Comparison of ENCODE assay signal across 12 cellular contexts in genomic region chr19:56942749-56943148, GRCh38.
A peak's percentile ranks its signal among the peaks of the same experiment; 100 is the strongest.
DNase-seq lines count a peak whose midpoint lies in the region; ATAC-seq and TF ChIP-seq lines count a peak whose summit lies in the region.
"Had no signal": no experiment of that assay in that cellular context is flagged by ENCODE, and none has a peak within 500 bp of the region (broad histone marks: within the 10 kb centered on the region; RNA-seq: fewer than 3 reads in every experiment).

No MANE protein-coding gene starts in this region.

- no peak for TF ChIP-seq CTCF in mesothelial cell of epicardium (IDR thresholded peaks at IDR 0.05; ENCODE audit: unreplicated experiment)

- peak; percentile 93 for ATAC-seq in stimulated activated naive CD8-positive, alpha-beta T cell treated with anti-CD3 and anti-CD28 coated beads, Interleukin-15, amount 100 ng/mL, for 72 hours
- ATAC-seq in stimulated activated naive CD8-positive, alpha-beta T cell treated with anti-CD3 and anti-CD28 coated beads, Interleukin-15, Interleukin-2, amounts not matched to agents 100 U/mL and 50 U/mL, for 24 hours, result no peak
- ATAC-seq in esophagus mucosa, result peak; percentile 90
- ATAC-seq in GM21515 (IDR thresholded peaks at IDR 0.05; ENCODE audit: unreplicated experiment), result no peak
- no peak for ATAC-seq in GM21423 (IDR thresholded peaks at IDR 0.05; ENCODE audit: unreplicated experiment)
- ATAC-seq in GM18907 (IDR thresholded peaks at IDR 0.05; ENCODE audit: unreplicated experiment), result no peak
- no peak for ATAC-seq in activated T-cell treated with anti-CD3 and anti-CD28 coated beads, Interleukin-2, amount 50 U/mL, for 4 hours

- H3K4me3 Mint-ChIP-seq in stimulated activated naive CD8-positive, alpha-beta T cell treated with anti-CD3 and anti-CD28 coated beads, Interleukin-15, amount 100 ng/mL, for 72 hours, result no peak overlapping the region
- H3K4me3 Mint-ChIP-seq in mesothelial cell of epicardium, result no peak overlapping the region
- H3K4me3 Mint-ChIP-seq in activated T-cell treated with anti-CD3 and anti-CD28 coated beads, Interleukin-2, amount 50 U/mL, for 4 hours, result no peak overlapping the region
- H3K4me3 Mint-ChIP-seq: naive B cell; T-helper 1 cell treated with Interleukin-12 subunit alpha and Interleukin-12 subunit beta and Interleukin-4 antibody, amounts not matched to agents 30 μg/mL and 1 μg/mL, for 36 hours had no signal

- peaks cover 8% of the 10 kb centered on the region for H3K36me3 Mint-ChIP-seq in mesothelial cell of epicardium
- H3K36me3 Mint-ChIP-seq in activated T-cell treated with anti-CD3 and anti-CD28 coated beads, Interleukin-2, amount 50 U/mL, for 4 hours (ENCODE audit: insufficient read depth), result peaks cover 1% of the 10 kb centered on the region

- peaks cover 39 to 59% of the 10 kb centered on the region in 2 donors for H3K9me3 Mint-ChIP-seq in stimulated activated naive CD8-positive, alpha-beta T cell treated with anti-CD3 and anti-CD28 coated beads, Interleukin-15, amount 100 ng/mL, for 72 hours
- peaks cover 60% of the 10 kb centered on the region for H3K9me3 Mint-ChIP-seq in mesothelial cell of epicardium
- H3K9me3 Mint-ChIP-seq in activated T-cell treated with anti-CD3 and anti-CD28 coated beads, Interleukin-2, amount 50 U/mL, for 4 hours, result peaks cover 44% of the 10 kb centered on the region

- DNase-seq in stimulated activated naive CD8-positive, alpha-beta T cell treated with anti-CD3 and anti-CD28 coated beads, Interleukin-15, amount 100 ng/mL, for 72 hours, result no peak
- DNase-seq in stimulated activated naive CD8-positive, alpha-beta T cell treated with anti-CD3 and anti-CD28 coated beads, Interleukin-15, Interleukin-2, amounts not matched to agents 100 U/mL and 50 U/mL, for 24 hours, result no peak
- DNase-seq in mesothelial cell of epicardium (ENCODE audit: low spot score in 2 of 2, unreplicated experiment in 2 of 2), result peak; percentile 38 to 76
- no peak for DNase-seq in activated T-cell treated with anti-CD3 and anti-CD28 coated beads, Interleukin-2, amount 50 U/mL, for 4 hours
- DNase-seq: activated CD8-positive, alpha-beta memory T cell treated with anti-CD3 and anti-CD28 coated beads for 24 hours; naive B cell; NCI-H1092 treated with DMSO at 0.1 percent for 48 hours had no signal

- H3K27ac Mint-ChIP-seq in stimulated activated naive CD8-positive, alpha-beta T cell treated with anti-CD3 and anti-CD28 coated beads, Interleukin-15, amount 100 ng/mL, for 72 hours, result no peak overlapping the region
- H3K27ac Mint-ChIP-seq in mesothelial cell of epicardium, result no peak overlapping the region
- H3K27ac Mint-ChIP-seq: T-helper 1 cell treated with Interleukin-12 subunit alpha and Interleukin-12 subunit beta and Interleukin-4 antibody, amounts not matched to agents 30 μg/mL and 1 μg/mL, for 36 hours had no signal

- H3K4me1 Mint-ChIP-seq in stimulated activated naive CD8-positive, alpha-beta T cell treated with anti-CD3 and anti-CD28 coated beads, Interleukin-15, amount 100 ng/mL, for 72 hours, result no peaks in the 10 kb centered on the region
- no peaks in the 10 kb centered on the region for H3K4me1 Mint-ChIP-seq in mesothelial cell of epicardium
- no peaks in the 10 kb centered on the region for H3K4me1 Mint-ChIP-seq in activated T-cell treated with anti-CD3 and anti-CD28 coated beads, Interleukin-2, amount 50 U/mL, for 4 hours (ENCODE audit: low read depth)
- H3K4me1 Mint-ChIP-seq: naive B cell had no signal

- no peaks in the 10 kb centered on the region for H3K27me3 Mint-ChIP-seq in stimulated activated naive CD8-positive, alpha-beta T cell treated with anti-CD3 and anti-CD28 coated beads, Interleukin-15, amount 100 ng/mL, for 72 hours
- no peaks in the 10 kb centered on the region for H3K27me3 Mint-ChIP-seq in mesothelial cell of epicardium (ENCODE audit: low read depth)
- H3K27me3 Mint-ChIP-seq in activated T-cell treated with anti-CD3 and anti-CD28 coated beads, Interleukin-2, amount 50 U/mL, for 4 hours (ENCODE audit: low read depth), result no peaks in the 10 kb centered on the region

Comparison
In these comparisons a context has a peak if more than half of its experiments do, and no peak if none do; other contexts are left out.
1. ATAC-seq: peak in stimulated activated naive CD8-positive, alpha-beta T cell treated with anti-CD3 and anti-CD28 coated beads, Interleukin-15, amount 100 ng/mL, for 72 hours (single experiment) and esophagus mucosa (single experiment); none in stimulated activated naive CD8-positive, alpha-beta T cell treated with anti-CD3 and anti-CD28 coated beads, Interleukin-15, Interleukin-2, amounts not matched to agents 100 U/mL and 50 U/mL, for 24 hours (single experiment), GM21515 (single experiment), GM21423 (single experiment), GM18907 (single experiment) and activated T-cell treated with anti-CD3 and anti-CD28 coated beads, Interleukin-2, amount 50 U/mL, for 4 hours (0 of 2).
2. DNase-seq: peak in mesothelial cell of epicardium (2 of 2); none in stimulated activated naive CD8-positive, alpha-beta T cell treated with anti-CD3 and anti-CD28 coated beads, Interleukin-15, amount 100 ng/mL, for 72 hours (0 of 2), stimulated activated naive CD8-positive, alpha-beta T cell treated with anti-CD3 and anti-CD28 coated beads, Interleukin-15, Interleukin-2, amounts not matched to agents 100 U/mL and 50 U/mL, for 24 hours (single experiment) and activated T-cell treated with anti-CD3 and anti-CD28 coated beads, Interleukin-2, amount 50 U/mL, for 4 hours (single experiment).